In the genomic region with DNA sequence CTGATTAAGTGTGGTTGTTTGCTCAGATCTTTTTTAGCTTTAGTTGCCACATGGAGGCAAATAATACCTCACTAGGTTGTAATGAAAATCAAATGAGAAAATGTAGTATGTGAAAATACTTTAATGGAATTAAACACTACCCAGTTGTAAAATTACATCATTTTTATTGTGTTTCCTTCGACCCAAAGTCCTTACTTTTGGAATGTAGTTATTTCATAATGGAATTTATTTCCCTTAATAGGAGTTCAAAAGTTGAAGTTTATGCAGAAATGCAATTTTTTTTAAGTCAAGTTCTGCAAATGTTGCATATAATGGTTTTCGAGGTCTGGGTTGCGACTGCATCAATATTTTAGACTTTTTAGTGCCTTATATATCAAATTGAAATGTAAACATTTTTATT, we compare ENCODE assay signal across 8 cellular contexts. TPM values are rescaled to one million over a fixed set of nuclear protein-coding genes. Genes with fewer than 3 reads are reported as not detected.
DNase-seq lines count a peak whose midpoint lies in the region; ATAC-seq and TF ChIP-seq lines count a peak whose summit lies in the region.

No MANE protein-coding gene starts in this region.

- no peak for DNase-seq in activated naive CD4-positive, alpha-beta T cell (lab: John Stamatoyannopoulos, UW)
- no peak for DNase-seq in activated naive CD8-positive, alpha-beta T cell treated with anti-CD3 and anti-CD28 coated beads, Interleukin-2, amount 10 ng/mL, durations not matched to agents 7 days and 5 days
- DNase-seq in left lung (no peak), type B pancreatic cell (ENCODE audit: extremely low spot score, unreplicated experiment) (no peak), H4 (ENCODE audit: low spot score) (no peak), iPS-NIHi11 (ENCODE audit: low spot score) (no peak)

- peaks cover 0 to 12% of the 10 kb centered on the region in 2 donors for H3K36me3 ChIP-seq in left lung

- H3K4me3 ChIP-seq in left lung = peak overlapping the region in 1 of 2 donors; percentile 80

- H3K9me3 ChIP-seq in left lung = no peaks in the 10 kb centered on the region

- H3K4me1 Mint-ChIP-seq in activated naive CD4-positive, alpha-beta T cell treated with anti-CD3 and anti-CD28 coated beads, Interleukin-2, amount 50 U/mL, for 24 hours = peaks cover 75% of the 10 kb centered on the region
- H3K4me1 Mint-ChIP-seq in activated naive CD8-positive, alpha-beta T cell treated with anti-CD3 and anti-CD28 coated beads, Interleukin-2, amount 10 ng/mL, durations not matched to agents 7 days and 5 days = peaks cover 25% of the 10 kb centered on the region
- H3K4me1 Mint-ChIP-seq in type B pancreatic cell (ENCODE audit: unreplicated experiment) = peaks cover 53% of the 10 kb centered on the region

- H3K4me3 Mint-ChIP-seq in activated naive CD4-positive, alpha-beta T cell treated with anti-CD3 and anti-CD28 coated beads, Interleukin-2, amount 50 U/mL, for 24 hours = peak overlapping the region; percentile 98
- peak overlapping the region; percentile 97 for H3K4me3 Mint-ChIP-seq in activated naive CD8-positive, alpha-beta T cell treated with anti-CD3 and anti-CD28 coated beads, Interleukin-2, amount 10 ng/mL, durations not matched to agents 7 days and 5 days
- peak overlapping the region; percentile 98 for H3K4me3 Mint-ChIP-seq in type B pancreatic cell

- peaks cover 22 to 86% of the 10 kb centered on the region in 2 donors for H3K4me1 ChIP-seq in left lung

- no peaks in the 10 kb centered on the region for H3K27me3 Mint-ChIP-seq in activated naive CD4-positive, alpha-beta T cell treated with anti-CD3 and anti-CD28 coated beads, Interleukin-2, amount 50 U/mL, for 24 hours
- peaks cover 12% of the 10 kb centered on the region for H3K27me3 Mint-ChIP-seq in activated naive CD8-positive, alpha-beta T cell treated with anti-CD3 and anti-CD28 coated beads, Interleukin-2, amount 10 ng/mL, durations not matched to agents 7 days and 5 days
- no peaks in the 10 kb centered on the region for H3K27me3 Mint-ChIP-seq in type B pancreatic cell

- ATAC-seq in activated naive CD8-positive, alpha-beta T cell treated with anti-CD3 and anti-CD28 coated beads, Interleukin-2, amount 10 ng/mL, durations not matched to agents 7 days and 5 days (ENCODE audit: low read depth) = no peak
- ATAC-seq in left lung (no peak), GM18858 (IDR thresholded peaks at IDR 0.05; ENCODE audit: unreplicated experiment) (no peak)

- H3K27ac Mint-ChIP-seq in activated naive CD4-positive, alpha-beta T cell treated with anti-CD3 and anti-CD28 coated beads, Interleukin-2, amount 50 U/mL, for 24 hours = peak overlapping the region; percentile 98
- no peak overlapping the region for H3K27ac Mint-ChIP-seq in activated naive CD8-positive, alpha-beta T cell treated with anti-CD3 and anti-CD28 coated beads, Interleukin-2, amount 10 ng/mL, durations not matched to agents 7 days and 5 days
- H3K27ac Mint-ChIP-seq in type B pancreatic cell = peak overlapping the region; percentile 97

- POLR2A ChIA-PET in activated naive CD8-positive, alpha-beta T cell treated with anti-CD3 and anti-CD28 coated beads, Interleukin-2, amount 10 ng/mL, durations not matched to agents 7 days and 5 days (lab: Charles Lee) = interaction anchor here (3.6 kb wide), 1 partner anchor 30 kb away, joined by 30 read pairs; a partner anchor contains a TSS

- peak overlapping the region; percentile 89 to 95 for H3K27ac ChIP-seq in left lung

- H3K9me3 Mint-ChIP-seq in activated naive CD4-positive, alpha-beta T cell treated with anti-CD3 and anti-CD28 coated beads, Interleukin-2, amount 50 U/mL, for 24 hours = no peaks in the 10 kb centered on the region
- H3K9me3 Mint-ChIP-seq in activated naive CD8-positive, alpha-beta T cell treated with anti-CD3 and anti-CD28 coated beads, Interleukin-2, amount 10 ng/mL, durations not matched to agents 7 days and 5 days = no peaks in the 10 kb centered on the region
- H3K9me3 Mint-ChIP-seq in type B pancreatic cell = no peaks in the 10 kb centered on the region

- TF ChIP-seq CTCF in left lung (IDR thresholded peaks at IDR 0.05) (no peak), type B pancreatic cell (conservative IDR thresholded peaks at IDR 0.05) (no peak)

- H3K27me3 ChIP-seq in left lung = no peaks in the 10 kb centered on the region

- H3K36me3 Mint-ChIP-seq in activated naive CD4-positive, alpha-beta T cell treated with anti-CD3 and anti-CD28 coated beads, Interleukin-2, amount 50 U/mL, for 24 hours = peaks cover 6% of the 10 kb centered on the region
- H3K36me3 Mint-ChIP-seq in activated naive CD8-positive, alpha-beta T cell treated with anti-CD3 and anti-CD28 coated beads, Interleukin-2, amount 10 ng/mL, durations not matched to agents 7 days and 5 days = peaks cover 11% of the 10 kb centered on the region
- peaks cover 10% of the 10 kb centered on the region for H3K36me3 Mint-ChIP-seq in type B pancreatic cell

- intact Hi-C loops in left lung (cut with DNase I) = no loop called here

RNA-seq across cellular contexts. Expression of a gene that starts 31.0 kb away (rescaled TPM):
- 10 to 100 TPM; 76.2 to 81.0 TPM for total RNA-seq in activated naive CD8-positive, alpha-beta T cell treated with anti-CD3 and anti-CD28 coated beads, Interleukin-2, amount 10 ng/mL, durations not matched to agents 7 days and 5 days
- 100 to 1,000 TPM in 1 of 2 donors, 10 to 100 TPM in 1; 98.5 to 112 TPM for total RNA-seq in left lung
- 113 and 131 TPM in 2 replicates for total RNA-seq in type B pancreatic cell (ENCODE audit: low replicate concordance)
- 163 and 188 TPM in 2 replicates for total RNA-seq in H4 (2014; rRNA removed; shearing (Covaris generic))
